In genomic region chr17:36680701-36681202, GRCh38 we compare ENCODE assay signal across 3 cellular contexts.
A peak's percentile ranks its signal among the peaks of the same experiment; 100 is the strongest.
TF ChIP-seq lines count a peak whose summit lies in the region.

No MANE protein-coding gene starts in this region.

TF ChIP-seq in HEK293, 187 proteins besides CTCF, POLR2A, EP300 and RAD21:
- TF ChIP-seq PRDM10 (tag by site-specific recombination; IDR thresholded peaks at IDR 0.05) (peak; percentile 34; the same call in 1 of the 2 replicates), ZNF423 (tag by site-specific recombination; IDR thresholded peaks at IDR 0.05) (no peak)
TF ChIP-seq in HEK293: peak in this region for 1.

TF ChIP-seq in SK-N-SH, 30 proteins besides CTCF, POLR2A, EP300 and RAD21:
- TF ChIP-seq USF1 (IDR thresholded peaks at IDR 0.05; ENCODE audit: borderline replicate concordance, low read depth), result no peak
- TF ChIP-seq RFX5 (IDR thresholded peaks at IDR 0.05; ENCODE audit: low read length), result no peak
- TF ChIP-seq TCF12 (IDR thresholded peaks at IDR 0.05), result no peak
- no peak for TF ChIP-seq TAF1 (IDR thresholded peaks at IDR 0.05; ENCODE audit: borderline replicate concordance, low read depth, low read length)
- no peak for TF ChIP-seq FOXM1 (IDR thresholded peaks at IDR 0.05; ENCODE audit: low read depth)
- no peak for TF ChIP-seq JUND (IDR thresholded peaks at IDR 0.05)
- no peak for TF ChIP-seq REST (IDR thresholded peaks at IDR 0.05; ENCODE audit: low read depth, low read length)
- TF ChIP-seq MEF2A (IDR thresholded peaks at IDR 0.05; ENCODE audit: borderline replicate concordance, low read depth), result no peak
- no peak for TF ChIP-seq USF2 (IDR thresholded peaks at IDR 0.05; ENCODE audit: borderline replicate concordance, low read depth, low read length)
- TF ChIP-seq POLR2AphosphoS5 (IDR thresholded peaks at IDR 0.05; ENCODE audit: low read depth, low read length), result no peak
- no peak for TF ChIP-seq FOSL2 (IDR thresholded peaks at IDR 0.05; ENCODE audit: borderline replicate concordance, low read depth)
- no peak for TF ChIP-seq GABPA (IDR thresholded peaks at IDR 0.05; ENCODE audit: low read depth)
- peak; percentile 59 for TF ChIP-seq CHD2 (IDR thresholded peaks at IDR 0.05; ENCODE audit: low read length, partially characterized antibody)
- TF ChIP-seq ELF1 (IDR thresholded peaks at IDR 0.05), result no peak
- TF ChIP-seq NFIC (IDR thresholded peaks at IDR 0.05; ENCODE audit: borderline replicate concordance), result no peak
- peak; percentile 30; the same call in 1 of the 2 replicates for TF ChIP-seq GATA2 (CRISPR knock-in tag; IDR thresholded peaks at IDR 0.05)
- no peak for TF ChIP-seq MAX (IDR thresholded peaks at IDR 0.05; ENCODE audit: low read depth)
- no peak for TF ChIP-seq TEAD4 (IDR thresholded peaks at IDR 0.05; ENCODE audit: borderline replicate concordance, insufficient read depth)
- no peak for TF ChIP-seq EZH2phosphoT487 (IDR thresholded peaks at IDR 0.05; ENCODE audit: borderline replicate concordance, low read depth)
- TF ChIP-seq RCOR1 (IDR thresholded peaks at IDR 0.05; ENCODE audit: low read length), result peak; percentile 22; the same call in 1 of the 2 replicates
- peak; percentile 31; the same call in 1 of the 2 replicates for TF ChIP-seq MXI1 (IDR thresholded peaks at IDR 0.05; ENCODE audit: low read depth, low read length)
TF ChIP-seq in SK-N-SH: peak in this region for 4.

TF ChIP-seq in H1, 55 proteins besides CTCF, POLR2A, EP300 and RAD21:
- TF ChIP-seq JUND (IDR thresholded peaks at IDR 0.05; ENCODE audit: low read length), result no peak
- TF ChIP-seq KDM1A (IDR thresholded peaks at IDR 0.05; ENCODE audit: borderline replicate concordance, low read length), result no peak
- no peak for TF ChIP-seq CEBPB (IDR thresholded peaks at IDR 0.05; ENCODE audit: low read depth, low read length)
- no peak for TF ChIP-seq BACH1 (IDR thresholded peaks at IDR 0.05; ENCODE audit: low read length)
- no peak for TF ChIP-seq BRCA1 (IDR thresholded peaks at IDR 0.05; ENCODE audit: low read depth, low read length)
- no peak for TF ChIP-seq KDM5A (IDR thresholded peaks at IDR 0.05; ENCODE audit: low read length)
- TF ChIP-seq TEAD4 (IDR thresholded peaks at IDR 0.05; ENCODE audit: low read depth, low read length), result no peak
- no peak for TF ChIP-seq E2F6 (IDR thresholded peaks at IDR 0.05)
- no peak for TF ChIP-seq TAF1 (IDR thresholded peaks at IDR 0.05; ENCODE audit: low read depth, low read length)
- TF ChIP-seq EZH2 (IDR thresholded peaks at IDR 0.05; ENCODE audit: low read depth, low read length, severe bottlenecking), result no peak
- no peak for TF ChIP-seq ZNF274 (IDR thresholded peaks at IDR 0.05; ENCODE audit: borderline replicate concordance, extremely low read depth, low read length)
- TF ChIP-seq ASH2L (IDR thresholded peaks at IDR 0.05; ENCODE audit: low read length), result no peak
- TF ChIP-seq CBX8 (IDR thresholded peaks at IDR 0.05; ENCODE audit: borderline replicate concordance, low read depth, low read length), result no peak
- TF ChIP-seq RNF2 (IDR thresholded peaks at IDR 0.05; ENCODE audit: borderline replicate concordance, low read depth, low read length, missing control alignments, poor library complexity, severe bottlenecking), result no peak
- TF ChIP-seq CHD1 (IDR thresholded peaks at IDR 0.05; ENCODE audit: low read depth, low read length), result no peak
- TF ChIP-seq NANOG (IDR thresholded peaks at IDR 0.05; ENCODE audit: insufficient read depth, low read depth, low read length, poor library complexity, severe bottlenecking), result no peak
- TF ChIP-seq SIX5 (IDR thresholded peaks at IDR 0.05; ENCODE audit: low read depth, low read length), result no peak
- TF ChIP-seq FOSL1 (IDR thresholded peaks at IDR 0.05; ENCODE audit: insufficient read depth, low read depth, low read length), result no peak
